1 cellular context compared by ENCODE assay signal in genomic region chr18:58893388-58894099, GRCh38.
TF ChIP-seq lines count a peak whose summit lies in the region.

No MANE protein-coding gene starts in this region.

TF ChIP-seq in IMR-90, 13 proteins besides CTCF, POLR2A, EP300 and RAD21:
- 0 out of 2 replicates have a peak, but pooled peaks have one; percentile 38 for TF ChIP-seq BHLHE40 (IDR thresholded peaks at IDR 0.05; ENCODE audit: low read depth, low read length)
- no peak for TF ChIP-seq FOS (IDR thresholded peaks at IDR 0.05; ENCODE audit: low read depth, low read length)
